In genomic region chr2:22274611-22275010, GRCh38 we compare ENCODE assay signal across 19 cellular contexts.
DNase-seq lines count a peak whose midpoint lies in the region; ATAC-seq and TF ChIP-seq lines count a peak whose summit lies in the region.
"Had no signal": no experiment of that assay in that cellular context is flagged by ENCODE, and none has a peak within 500 bp of the region (broad histone marks: within the 10 kb centered on the region; RNA-seq: fewer than 3 reads in every experiment).

No MANE protein-coding gene starts in this region.

- H3K4me2 ChIP-seq in Karpas-422 (ENCODE audit: low read depth, low read length, poor library complexity, severe bottlenecking) (peak overlapping the region; percentile 27), hepatocyte (no peak overlapping the region)

- H3K36me3 Mint-ChIP-seq in nephron progenitor cell (ENCODE audit: low read depth), result no peaks in the 10 kb centered on the region
- H3K36me3 Mint-ChIP-seq: IgD-negative memory B cell had no signal

- TF ChIP-seq CTCF in nephron progenitor cell (IDR thresholded peaks at IDR 0.05) (no peak), hepatocyte (IDR thresholded peaks at IDR 0.05; ENCODE audit: poor library complexity) (no peak)

- H4K20me1 ChIP-seq in Karpas-422 (ENCODE audit: insufficient read depth, low read depth, low read length) (no peaks in the 10 kb centered on the region), hepatocyte (ENCODE audit: insufficient read depth, poor library complexity, severe bottlenecking) (no peaks in the 10 kb centered on the region)
- H4K20me1 ChIP-seq: BLaER1 treated with 17β-estradiol and CSF1 and Interleukin-3, amounts not matched to agents 10 nM and 100 nM had no signal

- peak; percentile 20 for DNase-seq in Ammon's horn (ENCODE audit: low spot score)
- DNase-seq in Karpas-422, result no peak
- peak; percentile 37 for DNase-seq in NCI-H446 treated with DMSO at 0.1 percent for 48 hours (lab: John Stamatoyannopoulos, UW)
- DNase-seq in occipital lobe (lab: John Stamatoyannopoulos, UW), result peak; percentile 28
- no peak for DNase-seq in nephron progenitor cell
- DNase-seq in hepatocyte (ENCODE audit: low spot score), result no peak
- DNase-seq: 8988T, Caco-2, DMS79 treated with DMSO at 0.1 percent for 48 hours, GF-D8, GOT3, H7, HFFc6 had no signal

- 95% methylated on average over 2 of the region's 2 CpGs for WGBS in hepatocyte (ENCODE audit: low lambda C conversion rate, missing lambda C conversion rate)

- H3K9me2 ChIP-seq in Karpas-422 (replicated peaks; ENCODE audit: insufficient read depth, low read length), result no peaks in the 10 kb centered on the region; the same call in 1 of the 2 replicates
- no peaks in the 10 kb centered on the region for H3K9me2 ChIP-seq in hepatocyte (replicated peaks; ENCODE audit: insufficient read depth)

- no peak overlapping the region for H3K4me3 ChIP-seq in Karpas-422 (ENCODE audit: low read length)
- H3K4me3 ChIP-seq in hepatocyte, result no peak overlapping the region
- H3K4me3 ChIP-seq: BLaER1 treated with 17β-estradiol and CSF1 and Interleukin-3, amounts not matched to agents 10 nM and 100 nM had no signal

- peaks cover 10% of the 10 kb centered on the region for H3K9me3 Mint-ChIP-seq in nephron progenitor cell

- H3K27ac Mint-ChIP-seq in nephron progenitor cell, result no peak overlapping the region
- H3K27ac Mint-ChIP-seq: B cell, HFFc6, IgD-negative memory B cell had no signal

- no peak overlapping the region for H2AFZ ChIP-seq in Karpas-422 (ENCODE audit: low read length)
- no peak overlapping the region for H2AFZ ChIP-seq in hepatocyte

- H3K79me2 ChIP-seq in Karpas-422 (ENCODE audit: low read length) (no peaks in the 10 kb centered on the region), hepatocyte (no peaks in the 10 kb centered on the region)

- no peaks in the 10 kb centered on the region for H3K4me1 Mint-ChIP-seq in nephron progenitor cell
- H3K4me1 Mint-ChIP-seq: B cell, IgD-negative memory B cell had no signal

- no peaks in the 10 kb centered on the region for H3K9me3 ChIP-seq in Karpas-422 (ENCODE audit: low read length)
- no peaks in the 10 kb centered on the region for H3K9me3 ChIP-seq in hepatocyte (ENCODE audit: low read depth)

- H3K4me1 ChIP-seq in Karpas-422 (ENCODE audit: low read length), result peaks cover 11% of the 10 kb centered on the region
- no peaks in the 10 kb centered on the region for H3K4me1 ChIP-seq in hepatocyte (ENCODE audit: insufficient read depth)
- H3K4me1 ChIP-seq: Caco-2 had no signal

- H3K36me3 ChIP-seq in Karpas-422 (ENCODE audit: insufficient read depth, low read length) (no peaks in the 10 kb centered on the region), hepatocyte (replicated peaks; ENCODE audit: insufficient read depth, low read depth) (no peaks in the 10 kb centered on the region)
- H3K36me3 ChIP-seq: BLaER1 treated with 17β-estradiol and CSF1 and Interleukin-3, amounts not matched to agents 10 nM and 100 nM had no signal

- no peak overlapping the region for H3K27ac ChIP-seq in Karpas-422 (ENCODE audit: low read length)
- H3K27ac ChIP-seq in hepatocyte, result no peak overlapping the region

- no peak for ATAC-seq in HG03196 (IDR thresholded peaks at IDR 0.05; ENCODE audit: unreplicated experiment)
- ATAC-seq: HCT116, HepG2 had no signal

- peaks cover 10% of the 10 kb centered on the region for H3K27me3 Mint-ChIP-seq in nephron progenitor cell (ENCODE audit: low read depth, poor library complexity)
- H3K27me3 Mint-ChIP-seq: B cell, IgD-negative memory B cell had no signal

- H3K4me3 Mint-ChIP-seq in nephron progenitor cell, result no peak overlapping the region
- H3K4me3 Mint-ChIP-seq: B cell, HFFc6, IgD-negative memory B cell had no signal

- H3K9ac ChIP-seq in Karpas-422 (ENCODE audit: low read length), result no peak overlapping the region
- H3K9ac ChIP-seq: BLaER1 treated with 17β-estradiol and CSF1 and Interleukin-3, amounts not matched to agents 10 nM and 100 nM had no signal

- no peaks in the 10 kb centered on the region for H3K27me3 ChIP-seq in Karpas-422 (ENCODE audit: low read length)
- no peaks in the 10 kb centered on the region for H3K27me3 ChIP-seq in hepatocyte
- H3K27me3 ChIP-seq: BLaER1 treated with 17β-estradiol and CSF1 and Interleukin-3, amounts not matched to agents 10 nM and 100 nM had no signal

Comparison
In these comparisons a context has a peak if more than half of its experiments do, and no peak if none do; other contexts are left out.
1. DNase-seq: peak in Ammon's horn (single experiment), NCI-H446 treated with DMSO at 0.1 percent for 48 hours (single experiment) and occipital lobe (single experiment); none in Karpas-422 (single experiment), nephron progenitor cell (single experiment) and hepatocyte (single experiment).